ENCODE assay signal across 8 cellular contexts in genomic region chr1:146376708-146377496, GRCh38.
DNase-seq lines count a peak whose midpoint lies in the region; ATAC-seq, FAIRE-seq and TF ChIP-seq lines count a peak whose summit lies in the region.
"Not testable (repeated sequence)": the region's sequence is repeated elsewhere in the genome, so short reads cannot be mapped to it uniquely, and the experiment has no call there.

No MANE protein-coding gene starts in this region.

- not testable (repeated sequence) for H3K9me3 ChIP-seq in DND-41 (ENCODE audit: insufficient read depth, low read length, severe bottlenecking); GM23248 (ENCODE audit: low read depth); Karpas-422 (ENCODE audit: low read length); fibroblast of lung (ENCODE audit: control insufficient read depth, insufficient read depth, low read depth, low read length)

- WGBS in GM23248 (ENCODE audit: low coverage in 1 of 2, low lambda C conversion rate in 2 of 2, missing lambda C conversion rate in 2 of 2), 2 experiments, result 1% methylated on average over 32 to 38 of the region's 42 CpGs

- H3K4me3 ChIP-seq in DND-41 (ENCODE audit: low read depth in 1 of 2, low read length in 2 of 2) (peak overlapping the region; percentile 12 to 58; a peak in 2 of 4 replicates), GM23248 (peak overlapping the region; percentile 61), Karpas-422 (ENCODE audit: low read length) (peak overlapping the region; percentile 63; the same call in 1 of the 2 replicates), fibroblast of lung (replicated peaks in 1 of 4; ENCODE audit: control extremely low read depth in 1 of 4, insufficient read depth in 1 of 4, low read depth in 3 of 4, low read length in 4 of 4) (peak overlapping the region in 2 of 4 experiments; percentile 12 to 40)

- peak overlapping the region; percentile 65 for H3K9ac ChIP-seq in DND-41 (ENCODE audit: low read depth, low read length)
- peak overlapping the region; percentile 57 for H3K9ac ChIP-seq in GM23248
- H3K9ac ChIP-seq in Karpas-422 (ENCODE audit: low read length), result peak overlapping the region; percentile 82
- H3K9ac ChIP-seq in fibroblast of lung (ENCODE audit: insufficient read depth, low read length), result peak overlapping the region; percentile 46

- H3F3A ChIP-seq in GM23248 (ENCODE audit: insufficient read depth), result not testable (repeated sequence)

- H3K27ac ChIP-seq in DND-41 (ENCODE audit: low read length) (peak overlapping the region; percentile 97), GM23248 (peak overlapping the region; percentile 56), Karpas-422 (ENCODE audit: low read length) (peak overlapping the region; percentile 96)
- not testable (repeated sequence) for H3K27ac ChIP-seq in fibroblast of lung (ENCODE audit: insufficient read depth, low read length)

- H3K27ac Mint-ChIP-seq in natural killer cell, result peak overlapping the region; percentile 97 to 98

- not testable (repeated sequence) for H3K27me3 Mint-ChIP-seq in natural killer cell (ENCODE audit: low read depth in 2 of 2)

- H3K9me3 Mint-ChIP-seq in natural killer cell, result not testable (repeated sequence)

- H3K4me3 Mint-ChIP-seq in natural killer cell, result peak overlapping the region; percentile 88

- in situ Hi-C loops in GM23248 (cut with MboI), result not testable (repeated sequence)

- ATAC-seq in DND-41 (ENCODE audit: insufficient read depth, low read depth) (peak; percentile 93), natural killer cell (peak; percentile 81 to 94 (median 88))

- not testable (repeated sequence) for H3K27me3 ChIP-seq in DND-41 (ENCODE audit: insufficient read depth, low read length, poor library complexity); GM23248 (replicated peaks; ENCODE audit: insufficient read depth); Karpas-422 (ENCODE audit: low read length); fibroblast of lung (ENCODE audit: control insufficient read depth, insufficient read depth, low read length)

- H3K79me2 ChIP-seq in DND-41 (ENCODE audit: insufficient read depth, low read length); GM23248 (ENCODE audit: insufficient read depth); Karpas-422 (ENCODE audit: low read length); fibroblast of lung (ENCODE audit: control insufficient read depth, insufficient read depth, low read length): not testable (repeated sequence)

- not testable (repeated sequence) for FAIRE-seq in RCC 7860 (lab: Jason Lieb, UNC)

- TF ChIP-seq CTCF in DND-41 (IDR thresholded peaks at IDR 0.05; ENCODE audit: borderline replicate concordance, extremely low read depth, low read length, poor library complexity, severe bottlenecking); fibroblast of lung (conservative IDR thresholded peaks at IDR 0.05 in 1 of 2, IDR thresholded peaks at IDR 0.05 in 1 of 2; ENCODE audit: low read depth in 1 of 2, low read length in 2 of 2); natural killer cell (IDR thresholded peaks at IDR 0.05): not testable (repeated sequence)

- H3K4me2 ChIP-seq in DND-41 (ENCODE audit: insufficient read depth, low read length) (peak overlapping the region; percentile 70), GM23248 (ENCODE audit: unreplicated experiment) (peak overlapping the region; percentile 83), Karpas-422 (ENCODE audit: low read depth, low read length, poor library complexity, severe bottlenecking) (peak overlapping the region; percentile 89)
- H3K4me2 ChIP-seq in fibroblast of lung (ENCODE audit: extremely low read depth, insufficient read depth, low read length), result not testable (repeated sequence)

- not testable (repeated sequence) for H3K9me2 ChIP-seq in GM23248 (ENCODE audit: insufficient read depth); Karpas-422 (replicated peaks; ENCODE audit: insufficient read depth, low read length)

- not testable (repeated sequence) for H4K20me1 ChIP-seq in DND-41 (ENCODE audit: insufficient read depth, low read length); GM23248 (ENCODE audit: insufficient read depth); Karpas-422 (ENCODE audit: insufficient read depth, low read depth, low read length); fibroblast of lung (ENCODE audit: control insufficient read depth, extremely low read depth, insufficient read depth, low read length)

- peak overlapping the region; percentile 52; the same call in 1 of the 2 replicates for H2AFZ ChIP-seq in DND-41 (ENCODE audit: low read depth, low read length)
- 0 out of 2 replicates have a peak overlapping the region, but pooled peaks have one; percentile 7 for H2AFZ ChIP-seq in GM23248
- H2AFZ ChIP-seq in Karpas-422 (ENCODE audit: low read length); fibroblast of lung (ENCODE audit: low read length): not testable (repeated sequence)

- H3K4me1 Mint-ChIP-seq in natural killer cell, result peaks cover 6 to 25% of the 10 kb centered on the region in 2 donors

- H3K36me3 Mint-ChIP-seq in natural killer cell, result not testable (repeated sequence)

- not testable (repeated sequence) for H3K36me3 ChIP-seq in DND-41 (ENCODE audit: insufficient read depth, low read length); GM23248 (ENCODE audit: low read depth); Karpas-422 (ENCODE audit: insufficient read depth, low read length); fibroblast of lung (ENCODE audit: control insufficient read depth, insufficient read depth, low read length)

- DNase-seq in DND-41 (peak; percentile 93), GM23248 (peak; percentile 97), Karpas-422 (peak; percentile 96), RCC 7860 (ENCODE audit: low spot score) (peak; percentile 100), activated T-helper 1 cell treated with Interleukin-2 at 50 U/mL for 16 hours (ENCODE audit: low read depth) (peak; percentile 41), fibroblast of lung (ENCODE audit: low read depth in 2 of 2) (peak; percentile 98 to 99), natural killer cell (peak; percentile 58)
- DNase-seq in stimulated activated naive CD4-positive, alpha-beta T cell (lab: John Stamatoyannopoulos, UW), result peak; percentile 69 to 90 (median 84)

- intact Hi-C loops in natural killer cell (cut with micrococcal nuclease), result not testable (repeated sequence)

- H3K4me1 ChIP-seq in DND-41 (ENCODE audit: insufficient read depth, low read length) (peaks cover 23% of the 10 kb centered on the region), Karpas-422 (ENCODE audit: low read length) (peaks cover 18% of the 10 kb centered on the region)
- not testable (repeated sequence) for H3K4me1 ChIP-seq in GM23248 (ENCODE audit: insufficient read depth); fibroblast of lung (ENCODE audit: control insufficient read depth, extremely low read depth, insufficient read depth, low read length)

Comparison
In these comparisons a context has a peak if more than half of its experiments do, and no peak if none do; other contexts are left out.
1. DNase-seq: peak in every context shown above with its lines; median percentile 100 in RCC 7860; 98 in fibroblast of lung; 97 in GM23248; 96 in Karpas-422; 93 in DND-41; 84 in stimulated activated naive CD4-positive, alpha-beta T cell; 58 in natural killer cell; 41 in activated T-helper 1 cell treated with Interleukin-2 at 50 U/mL for 16 hours.